Comparison of ENCODE assay signal across 18 cellular contexts in the genomic region with DNA sequence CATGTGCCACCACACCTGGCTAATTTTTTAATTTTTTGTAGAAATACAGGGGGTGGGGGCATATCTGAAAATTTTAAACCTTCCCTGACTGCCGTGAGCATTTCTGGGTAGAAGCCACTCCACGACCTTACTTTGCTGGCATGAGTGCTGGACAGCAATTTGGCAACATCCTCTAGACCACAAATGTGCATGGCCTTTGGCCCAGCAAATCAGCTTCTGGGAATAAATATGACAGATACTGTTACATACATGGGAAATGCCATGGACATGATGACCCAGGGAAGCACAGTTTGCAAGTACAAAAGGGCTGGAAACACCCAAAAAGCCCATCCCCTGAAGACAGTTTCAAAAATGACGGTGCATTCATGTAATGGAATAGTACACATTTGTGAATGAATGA. TPM values are rescaled to one million over a fixed set of nuclear protein-coding genes. Genes with fewer than 3 reads are reported as not detected.
DNase-seq lines count a peak whose midpoint lies in the region; ATAC-seq and TF ChIP-seq lines count a peak whose summit lies in the region.
"Had no signal": no experiment of that assay in that cellular context is flagged by ENCODE, and none has a peak within 500 bp of the region (broad histone marks: within the 10 kb centered on the region; RNA-seq: fewer than 3 reads in every experiment).

No MANE protein-coding gene starts in this region.

- ATAC-seq in right lobe of liver = peak in 2 of 4 donors; percentile 20 to 36
- ATAC-seq in activated CD4-positive, CD25-positive, alpha-beta regulatory T cell treated with anti-CD3 and anti-CD28 coated beads, Interleukin-2, amount 50 U/mL, for 24 hours = no peak
- ATAC-seq: activated CD8-positive, alpha-beta memory T cell treated with anti-CD3 and anti-CD28 coated beads, Interleukin-2, amount 10 ng/mL, durations not matched to agents 7 days and 5 days; body of pancreas had no signal

- H3K4me3 ChIP-seq in AG10803 (ENCODE audit: low read length) (no peak overlapping the region), choroid plexus epithelial cell (ENCODE audit: low read depth, low read length) (no peak overlapping the region), right lobe of liver (no peak overlapping the region)
- H3K4me3 ChIP-seq: body of pancreas, testis had no signal

- peak overlapping the region in 1 of 3 donors; percentile 51 for H3K27ac ChIP-seq in right lobe of liver
- H3K27ac ChIP-seq: body of pancreas, testis had no signal

- TF ChIP-seq POLR2A in right lobe of liver (IDR thresholded peaks at IDR 0.05) = peak; percentile 22

- no peak for TF ChIP-seq CTCF in AG10803 (conservative IDR thresholded peaks at IDR 0.05; ENCODE audit: low read length)
- no peak for TF ChIP-seq CTCF in choroid plexus epithelial cell (conservative IDR thresholded peaks at IDR 0.05; ENCODE audit: low read depth, low read length)
- TF ChIP-seq CTCF in right lobe of liver (IDR thresholded peaks at IDR 0.05) = no peak

- H3K27me3 ChIP-seq in right lobe of liver = no peaks in the 10 kb centered on the region
- H3K27me3 ChIP-seq: body of pancreas, testis had no signal

- H3K4me1 ChIP-seq in right lobe of liver = peaks cover 0 to 42% (median 8%) of the 10 kb centered on the region in 4 donors

- intact Hi-C loops in right lobe of liver (cut with DNase I) = no loop called here

- TF ChIP-seq RAD21 in Ishikawa (IDR thresholded peaks at IDR 0.05; ENCODE audit: low read depth) = no peak

- DNase-seq in AG10803 (ENCODE audit: low read depth) (peak; percentile 85), choroid plexus epithelial cell (ENCODE audit: low read depth) (peak; percentile 31), right lobe of liver (peak in 1 of 3 donors; percentile 20), NCI-H524 treated with DMSO at 0.1 percent for 48 hours (lab: John Stamatoyannopoulos, UW) (no peak), LoVo (ENCODE audit: low spot score) (no peak)
- DNase-seq in activated T-cell treated with anti-CD3 and anti-CD28 coated beads, Interleukin-2, amount 50 U/mL, for 48 hours = no peak
- DNase-seq: activated CD8-positive, alpha-beta memory T cell treated with anti-CD3 and anti-CD28 coated beads, Interleukin-2, amount 10 ng/mL, durations not matched to agents 7 days and 5 days; activated gamma-delta T cell treated with Interleukin-2 at 50 U/mL for 16 hours; body of pancreas; C1 segment of cervical spinal cord; DND-41; kidney glomerular epithelial cell; MM.1S; testis; WERI-Rb-1 had no signal

- WGBS in right lobe of liver (ENCODE audit: insufficient coverage, low coverage, low lambda C conversion rate, missing lambda C conversion rate) = 17% methylated on average over 3 of the region's 3 CpGs

- H3K9me3 ChIP-seq in right lobe of liver = no peaks in the 10 kb centered on the region
- H3K9me3 ChIP-seq: body of pancreas, testis had no signal

- no peaks in the 10 kb centered on the region for H3K36me3 ChIP-seq in right lobe of liver
- H3K36me3 ChIP-seq: WERI-Rb-1 had no signal

- TF ChIP-seq EP300 in Ishikawa (IDR thresholded peaks at IDR 0.05; ENCODE audit: borderline replicate concordance) = no peak

TF ChIP-seq in Ishikawa, 13 proteins besides CTCF, POLR2A, EP300 and RAD21:
- TF ChIP-seq, protein P1, sequence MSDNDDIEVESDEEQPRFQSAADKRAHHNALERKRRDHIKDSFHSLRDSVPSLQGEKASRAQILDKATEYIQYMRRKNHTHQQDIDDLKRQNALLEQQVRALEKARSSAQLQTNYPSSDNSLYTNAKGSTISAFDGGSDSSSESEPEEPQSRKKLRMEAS (IDR thresholded peaks at IDR 0.05) = no peak
- peak; percentile 46; the same call in 1 of the 2 replicates for TF ChIP-seq NFIC (IDR thresholded peaks at IDR 0.05)
- no peak for TF ChIP-seq EGR1 (IDR thresholded peaks at IDR 0.05)
- no peak for TF ChIP-seq CREB1 (IDR thresholded peaks at IDR 0.05; ENCODE audit: low read depth)
- no peak for TF ChIP-seq ZBTB7A (IDR thresholded peaks at IDR 0.05; ENCODE audit: low read depth)
- no peak for TF ChIP-seq CEBPB (IDR thresholded peaks at IDR 0.05)
- no peak for TF ChIP-seq YY1 (IDR thresholded peaks at IDR 0.05; ENCODE audit: low read depth)
- TF ChIP-seq, protein P2, sequence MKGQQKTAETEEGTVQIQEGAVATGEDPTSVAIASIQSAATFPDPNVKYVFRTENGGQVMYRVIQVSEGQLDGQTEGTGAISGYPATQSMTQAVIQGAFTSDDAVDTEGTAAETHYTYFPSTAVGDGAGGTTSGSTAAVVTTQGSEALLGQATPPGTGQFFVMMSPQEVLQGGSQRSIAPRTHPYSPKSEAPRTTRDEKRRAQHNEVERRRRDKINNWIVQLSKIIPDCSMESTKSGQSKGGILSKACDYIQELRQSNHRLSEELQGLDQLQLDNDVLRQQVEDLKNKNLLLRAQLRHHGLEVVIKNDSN (IDR thresholded peaks at IDR 0.05) = no peak
- TF ChIP-seq TCF12 (IDR thresholded peaks at IDR 0.05; ENCODE audit: low read depth) = no peak
- TF ChIP-seq, protein P3, sequence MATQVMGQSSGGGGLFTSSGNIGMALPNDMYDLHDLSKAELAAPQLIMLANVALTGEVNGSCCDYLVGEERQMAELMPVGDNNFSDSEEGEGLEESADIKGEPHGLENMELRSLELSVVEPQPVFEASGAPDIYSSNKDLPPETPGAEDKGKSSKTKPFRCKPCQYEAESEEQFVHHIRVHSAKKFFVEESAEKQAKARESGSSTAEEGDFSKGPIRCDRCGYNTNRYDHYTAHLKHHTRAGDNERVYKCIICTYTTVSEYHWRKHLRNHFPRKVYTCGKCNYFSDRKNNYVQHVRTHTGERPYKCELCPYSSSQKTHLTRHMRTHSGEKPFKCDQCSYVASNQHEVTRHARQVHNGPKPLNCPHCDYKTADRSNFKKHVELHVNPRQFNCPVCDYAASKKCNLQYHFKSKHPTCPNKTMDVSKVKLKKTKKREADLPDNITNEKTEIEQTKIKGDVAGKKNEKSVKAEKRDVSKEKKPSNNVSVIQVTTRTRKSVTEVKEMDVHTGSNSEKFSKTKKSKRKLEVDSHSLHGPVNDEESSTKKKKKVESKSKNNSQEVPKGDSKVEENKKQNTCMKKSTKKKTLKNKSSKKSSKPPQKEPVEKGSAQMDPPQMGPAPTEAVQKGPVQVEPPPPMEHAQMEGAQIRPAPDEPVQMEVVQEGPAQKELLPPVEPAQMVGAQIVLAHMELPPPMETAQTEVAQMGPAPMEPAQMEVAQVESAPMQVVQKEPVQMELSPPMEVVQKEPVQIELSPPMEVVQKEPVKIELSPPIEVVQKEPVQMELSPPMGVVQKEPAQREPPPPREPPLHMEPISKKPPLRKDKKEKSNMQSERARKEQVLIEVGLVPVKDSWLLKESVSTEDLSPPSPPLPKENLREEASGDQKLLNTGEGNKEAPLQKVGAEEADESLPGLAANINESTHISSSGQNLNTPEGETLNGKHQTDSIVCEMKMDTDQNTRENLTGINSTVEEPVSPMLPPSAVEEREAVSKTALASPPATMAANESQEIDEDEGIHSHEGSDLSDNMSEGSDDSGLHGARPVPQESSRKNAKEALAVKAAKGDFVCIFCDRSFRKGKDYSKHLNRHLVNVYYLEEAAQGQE (IDR thresholded peaks at IDR 0.05; ENCODE audit: low read depth) = peak; percentile 65
- TF ChIP-seq FOXM1 (IDR thresholded peaks at IDR 0.05; ENCODE audit: borderline replicate concordance, low read depth) = no peak
- no peak for TF ChIP-seq TAF1 (IDR thresholded peaks at IDR 0.05; ENCODE audit: low read depth)

RNA-seq across cellular contexts. Expression of a gene that starts 3.2 kb away (rescaled TPM):
- 10 to 100 TPM; 26.6 to 66.6 (median 55.5) TPM for total RNA-seq in right lobe of liver

RNA-seq across cellular contexts. Expression of a gene that starts 27.2 kb away (rescaled TPM):
- total RNA-seq in right lobe of liver = 10 to 100 TPM in 3 of 6 experiments, 1 to 10 TPM in 3; 4.4 to 15.2 (median 9.0) TPM
- total RNA-seq: activated CD8-positive, alpha-beta memory T cell treated with anti-CD3 and anti-CD28 coated beads, Interleukin-2, amount 10 ng/mL, durations not matched to agents 7 days and 5 days had no signal

RNA-seq across cellular contexts. Expression of a gene that starts 30.8 kb away (rescaled TPM):
- total RNA-seq in right lobe of liver = 1 to 10 TPM; 3.3 to 9.0 (median 4.5) TPM

RNA-seq across cellular contexts. Expression of a gene that starts 58.4 kb away (rescaled TPM):
- total RNA-seq in right lobe of liver = not detected
- total RNA-seq: activated CD8-positive, alpha-beta memory T cell treated with anti-CD3 and anti-CD28 coated beads, Interleukin-2, amount 10 ng/mL, durations not matched to agents 7 days and 5 days; progenitor cell of endocrine pancreas had no signal

Comparison
In these comparisons a context has a peak if more than half of its experiments do, and no peak if none do; other contexts are left out.
1. DNase-seq: peak in AG10803 (single experiment) and choroid plexus epithelial cell (single experiment); none in activated T-cell treated with anti-CD3 and anti-CD28 coated beads, Interleukin-2, amount 50 U/mL, for 48 hours (0 of 2), NCI-H524 treated with DMSO at 0.1 percent for 48 hours (single experiment) and LoVo (single experiment).